18 cellular contexts compared by ENCODE assay signal in the genomic region with DNA sequence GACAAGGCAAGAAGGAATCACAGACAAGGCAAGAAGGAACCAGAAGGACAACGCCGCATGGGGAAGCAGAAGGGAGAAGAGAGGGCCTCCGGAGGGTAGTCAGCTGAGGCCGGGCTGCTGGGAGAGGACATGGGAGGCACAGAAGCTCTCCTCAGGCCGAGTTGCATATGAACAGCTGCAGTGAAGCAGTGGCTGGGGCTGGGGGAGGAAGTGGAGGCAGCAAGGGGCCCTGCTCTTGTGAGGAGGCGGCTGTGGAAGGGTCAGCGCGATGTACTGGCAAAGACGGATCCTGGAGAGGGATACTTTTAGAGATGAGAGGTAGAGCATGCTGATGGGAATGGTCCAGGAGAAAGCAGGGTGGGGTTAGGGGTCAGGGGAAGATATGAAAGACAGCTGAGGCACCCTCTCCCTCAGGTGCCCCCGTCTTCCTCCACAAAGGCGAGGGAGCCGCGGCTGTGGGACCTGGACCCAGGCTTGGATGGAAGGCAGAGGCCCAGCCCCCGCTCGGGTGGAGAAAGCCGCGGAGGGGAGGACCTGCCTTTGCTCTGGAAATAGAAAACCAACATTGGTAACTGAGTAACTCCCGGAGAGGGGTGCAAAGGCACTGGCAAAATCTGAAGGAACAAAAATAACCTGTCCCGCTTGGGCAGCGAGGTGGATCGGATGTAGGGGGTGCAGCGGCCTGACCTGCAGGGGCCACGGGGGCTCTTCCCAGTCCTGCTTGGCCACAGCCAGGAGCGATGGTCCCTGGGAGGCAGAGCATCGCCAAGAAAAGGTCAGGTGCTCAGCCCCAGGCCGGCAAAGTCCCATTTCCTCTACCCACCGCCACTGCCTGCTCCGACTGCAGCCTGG. TPM values are rescaled to one million over a fixed set of nuclear protein-coding genes. Genes with fewer than 3 reads are reported as not detected.
DNase-seq lines count a peak whose midpoint lies in the region; ATAC-seq and TF ChIP-seq lines count a peak whose summit lies in the region.
"Had no signal": no experiment of that assay in that cellular context is flagged by ENCODE, and none has a peak within 500 bp of the region (broad histone marks: within the 10 kb centered on the region; RNA-seq: fewer than 3 reads in every experiment).

No MANE protein-coding gene starts in this region.

- H3K4me3 Mint-ChIP-seq in natural killer cell = peak overlapping the region; percentile 61

- no peaks in the 10 kb centered on the region for H3K36me3 Mint-ChIP-seq in natural killer cell

- intact Hi-C loops in natural killer cell (cut with micrococcal nuclease) = no loop called here

- TF ChIP-seq CTCF in epithelial cell of proximal tubule (conservative IDR thresholded peaks at IDR 0.05; ENCODE audit: low read depth, low read length) (no peak), natural killer cell (IDR thresholded peaks at IDR 0.05) (no peak)

- no peak overlapping the region for H3K27ac Mint-ChIP-seq in natural killer cell

- DNase-seq in DMS53 (lab: John Stamatoyannopoulos, UW) (peak; percentile 45), DMS53 treated with DMSO at 0.1 percent for 48 hours (lab: John Stamatoyannopoulos, UW; ENCODE audit: unreplicated experiment) (no peak), epithelial cell of proximal tubule (ENCODE audit: low read depth) (peak; percentile 13), natural killer cell (no peak), NCI-H1417 treated with DMSO at 0.1 percent for 48 hours (lab: John Stamatoyannopoulos, UW) (no peak), UCSD-AML1 (lab: John Stamatoyannopoulos, UW; ENCODE audit: unreplicated experiment) (no peak)
- DNase-seq: Calu3, kidney glomerular epithelial cell, NCI-H187 treated with DMSO at 0.1 percent for 48 hours, NCI-H226, NCI-H774, PC-9, SIG-M5 had no signal

- peaks cover 15 to 20% of the 10 kb centered on the region in 2 donors for H3K4me1 Mint-ChIP-seq in natural killer cell

- H3K9me3 Mint-ChIP-seq in natural killer cell = no peaks in the 10 kb centered on the region
- H3K9me3 Mint-ChIP-seq: nephron progenitor cell had no signal

- peaks cover 33 to 38% of the 10 kb centered on the region in 2 donors for H3K27me3 Mint-ChIP-seq in natural killer cell (ENCODE audit: low read depth in 2 of 2)

- ATAC-seq in natural killer cell (peak in 1 of 3 donors; percentile 12), GM21515 (IDR thresholded peaks at IDR 0.05; ENCODE audit: unreplicated experiment) (no peak), HG02678 (IDR thresholded peaks at IDR 0.05; ENCODE audit: unreplicated experiment) (no peak)

- H3K4me3 ChIP-seq in epithelial cell of proximal tubule (ENCODE audit: low read depth, low read length) = peak overlapping the region; percentile 24
- H3K4me3 ChIP-seq: PC-9, skin epidermis, tibial nerve had no signal

RNA-seq across cellular contexts. Expression of a gene that starts 21.7 kb away (rescaled TPM):
- total RNA-seq in epithelial cell of proximal tubule (159 and 164 TPM in 2 replicates), natural killer cell (10 to 100 TPM; 19.1 to 26.2 (median 22.5) TPM)

RNA-seq across cellular contexts. Expression of a gene that starts 36.9 kb away (rescaled TPM):
- 4.7 and 6.7 TPM in 2 replicates for total RNA-seq in epithelial cell of proximal tubule
- total RNA-seq in natural killer cell = 1 to 10 TPM; 1.1 to 2.5 (median 1.6) TPM

Comparison
In these comparisons a context has a peak if more than half of its experiments do, and no peak if none do; other contexts are left out.
1. DNase-seq: peak in DMS53 (single experiment) and epithelial cell of proximal tubule (single experiment); none in DMS53 treated with DMSO at 0.1 percent for 48 hours (single experiment), natural killer cell (single experiment), NCI-H1417 treated with DMSO at 0.1 percent for 48 hours (single experiment) and UCSD-AML1 (single experiment).